ENCODE assay signal across 23 cellular contexts in the genomic region with DNA sequence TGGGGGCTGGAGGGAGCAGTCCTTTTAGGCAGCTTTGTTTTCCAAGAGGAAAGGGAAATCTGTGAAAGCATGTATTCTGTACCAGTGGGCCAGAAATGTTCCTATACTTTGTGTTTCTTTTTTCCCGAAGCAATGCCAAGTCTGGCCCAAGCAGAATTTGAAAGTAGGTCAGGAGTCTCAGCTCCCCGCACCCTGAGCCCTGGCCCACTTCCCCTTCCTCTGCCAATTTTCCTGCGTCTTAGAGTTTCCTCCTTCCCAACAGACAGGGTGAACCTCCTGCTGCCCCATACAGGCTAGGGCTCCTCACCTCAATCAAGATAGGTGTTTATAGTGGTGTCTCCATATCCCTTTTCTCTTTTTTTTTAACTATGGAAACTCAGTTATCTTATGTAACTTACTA.
"Had no signal": no experiment of that assay in that cellular context is flagged by ENCODE, and none has a peak within 500 bp of the region (broad histone marks: within the 10 kb centered on the region; RNA-seq: fewer than 3 reads in every experiment).

No MANE protein-coding gene starts in this region.

- H3K4me1 ChIP-seq: prostate gland, testis had no signal

- H3K36me3 ChIP-seq: neutrophil, ovary, prostate gland, transverse colon had no signal

- DNase-seq: activated B cell treated with CpG ODN at 0.5 μM for 24 hours; activated CD4-positive, alpha-beta T cell treated with anti-CD3 and anti-CD28 coated beads, Interleukin-2, amount 50 U/mL, for 1 hour; activated CD8-positive, alpha-beta T cell treated with anti-CD3 and anti-CD28 coated beads for 36 hours; activated naive CD4-positive, alpha-beta T cell; activated T-cell treated with anti-CD3 and anti-CD28 coated beads, Interleukin-2, amount 50 U/mL, for 72 hours; effector memory CD8-positive, alpha-beta T cell; head of caudate nucleus; hypothalamus; immature natural killer cell; kidney; nephron progenitor cell; ovary; retina; stimulated activated CD4-positive, alpha-beta T cell treated with anti-CD3 and anti-CD28 coated beads, Interleukin-1b, Interleukin-23, amount 100 ng/mL, for 48 hours; stimulated activated naive CD4-positive, alpha-beta T cell; T-helper 1 cell; testis; transverse colon had no signal

- H3K4me2 ChIP-seq: smooth muscle cell had no signal

- H3K4me3 ChIP-seq: lung, ovary, prostate gland, smooth muscle cell, testis, transverse colon had no signal

- H3K27me3 ChIP-seq: neutrophil, ovary, testis, transverse colon had no signal

- H3K27ac ChIP-seq: neutrophil, ovary, prostate gland, testis, transverse colon had no signal

- H3K9me3 ChIP-seq: neutrophil, ovary, prostate gland, testis, transverse colon had no signal

- ATAC-seq: activated CD8-positive, alpha-beta T cell treated with anti-CD3 and anti-CD28 coated beads for 36 hours; activated naive CD4-positive, alpha-beta T cell treated with anti-CD3 and anti-CD28 coated beads, Interleukin-2, amount 50 U/mL, for 72 hours; activated T-cell treated with anti-CD3 and anti-CD28 coated beads, Interleukin-2, amount 50 U/mL, for 72 hours; effector memory CD8-positive, alpha-beta T cell had no signal
